8 cellular contexts compared by ENCODE assay signal in the genomic region with DNA sequence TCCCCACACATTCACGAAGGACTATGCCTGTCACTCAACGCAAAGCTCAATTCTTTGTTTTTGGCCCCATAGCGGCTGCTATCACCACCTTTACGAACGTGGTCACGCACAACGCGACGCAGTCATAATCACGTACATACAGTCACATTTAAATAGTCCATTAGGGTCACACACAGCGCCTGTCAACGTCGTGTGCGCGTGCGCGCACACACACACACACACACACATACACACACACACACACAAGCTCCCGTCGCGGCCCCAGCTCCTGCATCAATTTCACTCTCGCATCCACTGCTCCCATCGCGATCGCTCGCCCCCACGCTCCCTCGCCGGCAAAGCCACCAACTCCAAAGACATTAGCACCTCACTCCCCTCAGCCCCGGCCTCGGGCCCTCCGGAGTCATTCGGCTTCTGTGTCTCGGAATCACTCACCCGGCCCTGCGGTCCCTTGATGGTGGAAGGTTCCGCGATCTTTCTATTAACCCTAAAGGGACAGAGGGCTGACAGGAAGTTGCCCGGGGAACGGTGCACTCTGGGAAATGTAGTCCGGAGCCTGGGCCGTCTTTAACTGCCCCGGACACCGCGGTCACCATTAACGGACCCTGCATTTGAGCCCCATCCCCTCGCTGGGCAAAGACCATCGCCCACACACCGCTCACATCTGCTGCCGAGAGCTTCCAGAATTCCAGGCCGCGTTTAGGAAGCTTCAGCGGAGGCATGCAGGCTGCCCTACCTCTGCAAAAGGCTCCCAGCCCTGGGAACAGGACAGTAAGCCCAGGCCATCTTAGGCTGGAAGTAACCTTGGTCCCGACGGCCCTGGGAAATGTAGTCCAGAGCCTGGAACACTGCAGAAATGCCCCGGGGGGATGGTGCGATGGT. TPM values are rescaled to one million over a fixed set of nuclear protein-coding genes. Genes with fewer than 3 reads are reported as not detected.
DNase-seq lines count a peak whose midpoint lies in the region; ATAC-seq and TF ChIP-seq lines count a peak whose summit lies in the region.

A gene (minus strand): TSS at position 486 of the 882 bp plus-strand sequence. CDS start 12,768 bp downstream, outside the sequence.

- H3K4me1 Mint-ChIP-seq in activated T-helper 2 cell treated with anti-CD3 and anti-CD28 coated beads, Interferon-gamma antibody, Interleukin-2, Interleukin-4, amounts not matched to agents 10 μg/mL and 5 μg/mL and 100 μg/mL, durations not matched to agents 14 hours and 24 hours and 36 hours (ENCODE audit: low read depth): peaks cover 2% of the 10 kb centered on the region
- peaks cover 0 to 6% of the 10 kb centered on the region in 2 donors for H3K4me1 Mint-ChIP-seq in natural killer cell

- H3K4me3 ChIP-seq in HUES48 (ENCODE audit: low read depth, low read length): peak within 1 kb of the TSS; percentile 98
- H3K4me3 ChIP-seq in Peyer's patch: peak within 1 kb of the TSS; percentile 56 to 75 (median 63)
- peak within 1 kb of the TSS; percentile 90 for H3K4me3 ChIP-seq in fibroblast of pulmonary artery (replicated peaks; ENCODE audit: low read depth, low read length)

- TF ChIP-seq POLR2A in Peyer's patch (IDR thresholded peaks at IDR 0.05): peak; percentile 47 to 48

- peak within 1 kb of the TSS; percentile 85 for H3K27ac ChIP-seq in HUES48 (ENCODE audit: low read depth, low read length)
- peak within 1 kb of the TSS; percentile 74 to 91 (median 86) for H3K27ac ChIP-seq in Peyer's patch

- H3K9me3 ChIP-seq in HUES48 (ENCODE audit: control insufficient read depth, insufficient read depth, low read length) (peaks cover 12% of the 10 kb centered on the region; the same call in 1 of the 2 replicates), Peyer's patch (peaks cover 0 to 25% (median 4%) of the 10 kb centered on the region in 4 donors)

- no peak within 1 kb of the TSS for H3K4me3 Mint-ChIP-seq in activated T-helper 2 cell treated with anti-CD3 and anti-CD28 coated beads, Interferon-gamma antibody, Interleukin-2, Interleukin-4, amounts not matched to agents 10 μg/mL and 5 μg/mL and 100 μg/mL, durations not matched to agents 14 hours and 24 hours and 36 hours (ENCODE audit: low read depth)
- H3K4me3 Mint-ChIP-seq in natural killer cell: no peak within 1 kb of the TSS

- H3K27me3 ChIP-seq in HUES48 (ENCODE audit: control insufficient read depth, insufficient read depth, low read length) (no peaks in the 10 kb centered on the region), Peyer's patch (no peaks in the 10 kb centered on the region)

- DNase-seq in COR-L47 (lab: John Stamatoyannopoulos, UW): peak; percentile 80
- peak; percentile 75 to 93 (median 90) for DNase-seq in Peyer's patch
- DNase-seq in activated T-helper 2 cell treated with anti-CD3 and anti-CD28 coated beads, Interferon-gamma antibody, Interleukin-2, Interleukin-4, amounts not matched to agents 10 μg/mL and 5 μg/mL and 100 μg/mL, durations not matched to agents 14 hours and 24 hours and 36 hours (ENCODE audit: low spot score): peak; percentile 77
- peak; percentile 94 for DNase-seq in fibroblast of pulmonary artery (ENCODE audit: low read depth)
- peak; percentile 83 for DNase-seq in natural killer cell
- peak; percentile 70 to 92 (median 79) for DNase-seq in stimulated activated naive CD4-positive, alpha-beta T cell (lab: John Stamatoyannopoulos, UW)

- ATAC-seq in GM21367 (IDR thresholded peaks at IDR 0.05; ENCODE audit: unreplicated experiment) (peak; percentile 67), natural killer cell (peak; percentile 91 to 97 (median 94))

- peak within 1 kb of the TSS; percentile 95 for H3K9ac ChIP-seq in HUES48 (ENCODE audit: low read depth, low read length)

- no peaks in the 10 kb centered on the region for H3K4me1 ChIP-seq in HUES48 (ENCODE audit: control insufficient read depth, insufficient read depth, low read length)
- H3K4me1 ChIP-seq in Peyer's patch: peaks cover 0 to 6% (median 5%) of the 10 kb centered on the region in 4 donors

- peaks cover 50% of the 10 kb centered on the region for H3K9me3 Mint-ChIP-seq in activated T-helper 2 cell treated with anti-CD3 and anti-CD28 coated beads, Interferon-gamma antibody, Interleukin-2, Interleukin-4, amounts not matched to agents 10 μg/mL and 5 μg/mL and 100 μg/mL, durations not matched to agents 14 hours and 24 hours and 36 hours
- peaks cover 2 to 6% of the 10 kb centered on the region in 2 donors for H3K9me3 Mint-ChIP-seq in natural killer cell

- no peaks in the 10 kb centered on the region for H3K27me3 Mint-ChIP-seq in activated T-helper 2 cell treated with anti-CD3 and anti-CD28 coated beads, Interferon-gamma antibody, Interleukin-2, Interleukin-4, amounts not matched to agents 10 μg/mL and 5 μg/mL and 100 μg/mL, durations not matched to agents 14 hours and 24 hours and 36 hours (ENCODE audit: low read depth)
- no peaks in the 10 kb centered on the region for H3K27me3 Mint-ChIP-seq in natural killer cell (ENCODE audit: low read depth in 2 of 2)

- no peak within 1 kb of the TSS for H3K27ac Mint-ChIP-seq in activated T-helper 2 cell treated with anti-CD3 and anti-CD28 coated beads, Interferon-gamma antibody, Interleukin-2, Interleukin-4, amounts not matched to agents 10 μg/mL and 5 μg/mL and 100 μg/mL, durations not matched to agents 14 hours and 24 hours and 36 hours
- no peak within 1 kb of the TSS for H3K27ac Mint-ChIP-seq in natural killer cell

- intact Hi-C loops in activated T-helper 2 cell treated with anti-CD3 and anti-CD28 coated beads, Interferon-gamma antibody, Interleukin-2, Interleukin-4, amounts not matched to agents 10 μg/mL and 5 μg/mL and 100 μg/mL, durations not matched to agents 14 hours and 24 hours and 36 hours (cut with micrococcal nuclease): loop anchor here (1.0 to 5.0 kb wide), 3 partner anchors 12 to 66 kb away; a partner anchor contains a TSS
- intact Hi-C loops in natural killer cell (cut with micrococcal nuclease): loop anchor here (1.0 to 2.0 kb wide), 5 partner anchors 12 to 309 kb away; a partner anchor contains a TSS

- peaks cover 39% of the 10 kb centered on the region for H3K36me3 Mint-ChIP-seq in activated T-helper 2 cell treated with anti-CD3 and anti-CD28 coated beads, Interferon-gamma antibody, Interleukin-2, Interleukin-4, amounts not matched to agents 10 μg/mL and 5 μg/mL and 100 μg/mL, durations not matched to agents 14 hours and 24 hours and 36 hours (ENCODE audit: low read depth)
- H3K36me3 Mint-ChIP-seq in natural killer cell: peaks cover 15% of the 10 kb centered on the region

- H3K36me3 ChIP-seq in HUES48 (ENCODE audit: control insufficient read depth, insufficient read depth, low read length): peaks cover 10% of the 10 kb centered on the region; the same call in 1 of the 2 replicates
- H3K36me3 ChIP-seq in Peyer's patch: peaks cover 0 to 8% (median 0%) of the 10 kb centered on the region in 3 donors

- TF ChIP-seq CTCF in Peyer's patch (IDR thresholded peaks at IDR 0.05) (no peak), fibroblast of pulmonary artery (IDR thresholded peaks at IDR 0.05; ENCODE audit: low read length, missing control alignments) (no peak), natural killer cell (IDR thresholded peaks at IDR 0.05) (no peak)

RNA-seq across cellular contexts. Expression of the gene that starts here (rescaled TPM):
- total RNA-seq in Peyer's patch (1 to 10 TPM; 3.2 to 6.6 (median 4.4) TPM), natural killer cell (1 to 10 TPM; 2.6 to 6.8 (median 5.0) TPM)
- 4.6 TPM in 2 replicates for total RNA-seq in activated T-helper 2 cell treated with anti-CD3 and anti-CD28 coated beads, Interferon-gamma antibody, Interleukin-2, Interleukin-4, amounts not matched to agents 10 μg/mL and 5 μg/mL and 100 μg/mL, durations not matched to agents 14 hours and 24 hours and 36 hours

Comparison
In these comparisons a context has a peak if more than half of its experiments do, and no peak if none do; other contexts are left out.
1. Peak in every context shown above with its lines: DNase-seq, ATAC-seq, H3K4me3 ChIP-seq and H3K27ac ChIP-seq.